ENCODE assay signal across 6 cellular contexts in genomic region chr2:4368907-4369306, GRCh38.
"Had no signal": no experiment of that assay in that cellular context is flagged by ENCODE, and none has a peak within 500 bp of the region (broad histone marks: within the 10 kb centered on the region; RNA-seq: fewer than 3 reads in every experiment).

No MANE protein-coding gene starts in this region.

- ATAC-seq: HepG2, K562 had no signal

- DNase-seq: IMR-90, KBM-7 had no signal

- FAIRE-seq: HepG2, HTR-8/SVneo, K562 had no signal

- H3K4me3 ChIP-seq: K562 had no signal

- H3K27ac ChIP-seq: HL-60 had no signal
